Comparison of ENCODE assay signal across 8 cellular contexts in genomic region chr19:48933382-48933932, GRCh38. TPM values are rescaled to one million over a fixed set of nuclear protein-coding genes. Genes with fewer than 3 reads are reported as not detected.
A peak's percentile ranks its signal among the peaks of the same experiment; 100 is the strongest.
DNase-seq lines count a peak whose midpoint lies in the region; ATAC-seq and TF ChIP-seq lines count a peak whose summit lies in the region.

Gene DHDH, plus strand, starts transcription at chr19:48933699. Its CDS starts 23 bp downstream, at chr19:48933722.

- H3K4me2 ChIP-seq in OCI-LY1 (ENCODE audit: low read length), result peak within 1 kb of the TSS; percentile 77

- ATAC-seq in HG03460 (IDR thresholded peaks at IDR 0.05; ENCODE audit: unreplicated experiment), result no peak

- H3K36me3 ChIP-seq in HUES64 (ENCODE audit: insufficient read depth, low read length) (no peaks in the 10 kb centered on the region), OCI-LY1 (ENCODE audit: insufficient read depth, low read length) (no peaks in the 10 kb centered on the region), esophagus muscularis mucosa (no peaks in the 10 kb centered on the region)

- H2AFZ ChIP-seq in OCI-LY1 (ENCODE audit: low read length), result peak within 1 kb of the TSS; percentile 75; the same call in 1 of the 2 replicates

- H3K4me3 ChIP-seq in HUES64 (ENCODE audit: low read length) (peak within 1 kb of the TSS; percentile 58), OCI-LY1 (ENCODE audit: low read depth, low read length, poor library complexity, severe bottlenecking) (peak within 1 kb of the TSS; percentile 59), esophagus muscularis mucosa (peak within 1 kb of the TSS; percentile 52 to 62 (median 54))

- no peaks in the 10 kb centered on the region for H4K20me1 ChIP-seq in OCI-LY1 (ENCODE audit: insufficient read depth, low read length)

- no peaks in the 10 kb centered on the region for H3K79me2 ChIP-seq in OCI-LY1 (ENCODE audit: insufficient read depth, low read length)

- DNase-seq in EH (ENCODE audit: low read depth) (peak; percentile 59), esophagus muscularis mucosa (ENCODE audit: extremely low spot score) (no peak), myocyte (ENCODE audit: low read depth) (peak; percentile 27)
- peak; percentile 90 for DNase-seq in activated T-cell treated with anti-CD3 and anti-CD28 coated beads, Interleukin-2, amount 50 U/mL, for 1 hour
- peak; percentile 65 to 67 for DNase-seq in stimulated activated CD8-positive, alpha-beta memory T cell treated with anti-CD3 and anti-CD28 coated beads, Interleukin-7, amount 100 ng/mL, for 1 hour (ENCODE audit: low read depth in 2 of 2)

- H3K9me3 ChIP-seq in HUES64 (ENCODE audit: insufficient read depth, low read depth, low read length) (no peaks in the 10 kb centered on the region), OCI-LY1 (ENCODE audit: low read length) (no peaks in the 10 kb centered on the region), esophagus muscularis mucosa (no peaks in the 10 kb centered on the region)

- WGBS in HUES64, result under 1% methylated on average over 42 of the region's 43 CpGs
- under 1% methylated on average over 34 of the region's 43 CpGs for WGBS in esophagus muscularis mucosa

- no peak for TF ChIP-seq POLR2A in esophagus muscularis mucosa (IDR thresholded peaks at IDR 0.05; ENCODE audit: low read depth)

- no peak within 1 kb of the TSS; the same call in 1 of the 2 replicates for H3K27ac ChIP-seq in HUES64 (ENCODE audit: low read depth, low read length)
- H3K27ac ChIP-seq in OCI-LY1 (ENCODE audit: low read depth, low read length, poor library complexity, severe bottlenecking), result no peak within 1 kb of the TSS
- H3K27ac ChIP-seq in esophagus muscularis mucosa (replicated peaks in 1 of 4), result peak within 1 kb of the TSS in 1 of 4 donors; percentile 42

- no peak for TF ChIP-seq EP300 in esophagus muscularis mucosa (IDR thresholded peaks at IDR 0.05)

- H3K9ac ChIP-seq in HUES64 (ENCODE audit: low read depth, low read length) (peak within 1 kb of the TSS; percentile 34; the same call in 1 of the 2 replicates), OCI-LY1 (ENCODE audit: low read length) (peak within 1 kb of the TSS; percentile 49)

- H3K27me3 ChIP-seq in HUES64 (ENCODE audit: insufficient read depth, low read length) (peaks cover 30% of the 10 kb centered on the region), OCI-LY1 (ENCODE audit: insufficient read depth, low read length) (no peaks in the 10 kb centered on the region), esophagus muscularis mucosa (peaks cover 0 to 6% (median 0%) of the 10 kb centered on the region in 4 donors)

- peaks cover 10% of the 10 kb centered on the region for H3K4me1 ChIP-seq in HUES64 (ENCODE audit: insufficient read depth, low read length)
- H3K4me1 ChIP-seq in OCI-LY1 (ENCODE audit: insufficient read depth, low read length, severe bottlenecking), result peaks cover 12% of the 10 kb centered on the region
- H3K4me1 ChIP-seq in esophagus muscularis mucosa, result peaks cover 0 to 16% (median 14%) of the 10 kb centered on the region in 4 donors

- intact Hi-C loops in esophagus muscularis mucosa (cut with DNase I), result no loop called here

- no peaks in the 10 kb centered on the region for H3F3A ChIP-seq in OCI-LY1 (ENCODE audit: insufficient read depth, low read length)

- no peak for TF ChIP-seq CTCF in OCI-LY1 (IDR thresholded peaks at IDR 0.05; ENCODE audit: low read length)
- TF ChIP-seq CTCF in esophagus muscularis mucosa (IDR thresholded peaks at IDR 0.05), result no peak

- no peaks in the 10 kb centered on the region for H3K9me2 ChIP-seq in OCI-LY1 (ENCODE audit: low read depth, low read length)

RNA-seq across cellular contexts. Expression of gene DHDH, which starts in this region (rescaled TPM):
- 0.70 TPM for polyA plus RNA-seq in HUES64 (2013, experiment 1 of 2)
- 1.2 TPM for polyA plus RNA-seq in HUES64 (2013, experiment 2 of 2)
- total RNA-seq in esophagus muscularis mucosa, result under 1 TPM in 1 of 4 donors, not detected in 3; 0.57 TPM
- total RNA-seq in myocyte, result 0.32 TPM in 1 of 2 replicates, not detected in the other
- polyA plus RNA-seq in myocyte (2012), result 0.26 TPM

Comparison
In these comparisons a context has a peak if more than half of its experiments do, and no peak if none do; other contexts are left out.
1. Peak in DNase-seq in myocyte; RNA of the gene not detected or under 1 TPM.